In the genomic region with DNA sequence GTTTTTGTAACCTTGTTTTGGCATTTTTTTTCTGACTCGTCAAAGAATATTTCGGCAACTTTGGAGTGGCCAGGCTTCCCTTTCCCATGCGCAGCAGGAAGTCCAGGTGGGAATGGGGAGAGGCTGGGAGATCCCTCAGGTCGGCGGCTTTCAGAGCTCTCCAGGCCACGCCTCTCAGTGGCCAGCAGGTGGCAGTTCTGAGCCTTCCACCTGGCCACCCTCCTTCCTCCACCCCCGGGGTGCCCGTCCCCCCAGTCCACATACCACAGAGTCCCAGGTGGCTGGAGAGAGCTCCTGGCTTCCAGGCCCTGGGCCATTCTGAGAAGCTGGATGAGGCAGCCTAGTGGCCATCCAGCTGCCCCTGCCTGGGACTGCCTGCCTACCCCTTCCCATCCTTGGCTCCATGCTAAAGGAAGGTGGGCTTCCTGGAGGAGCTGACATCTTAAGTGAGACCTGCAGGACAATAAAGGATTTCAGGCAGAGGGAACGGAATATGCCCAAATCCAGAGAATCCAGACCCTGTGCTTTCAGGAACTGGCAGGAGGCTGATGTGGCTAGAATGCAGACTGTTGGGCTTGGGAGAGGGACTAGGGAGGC, we compare ENCODE assay signal across 8 cellular contexts. TPM values are rescaled to one million over a fixed set of nuclear protein-coding genes. Genes with fewer than 3 reads are reported as not detected.
A peak's percentile ranks its signal among the peaks of the same experiment; 100 is the strongest.
DNase-seq lines count a peak whose midpoint lies in the region; ATAC-seq, FAIRE-seq and TF ChIP-seq lines count a peak whose summit lies in the region.

No MANE protein-coding gene starts in this region.

- no peaks in the 10 kb centered on the region for H3K79me2 ChIP-seq in KMS-11 (ENCODE audit: insufficient read depth, low read depth)

- H3K4me1 Mint-ChIP-seq in activated CD8-positive, alpha-beta memory T cell treated with anti-CD3 and anti-CD28 coated beads, Interleukin-2, amount 10 ng/mL, durations not matched to agents 7 days and 5 days: no peaks in the 10 kb centered on the region

- H3K4me3 Mint-ChIP-seq in activated CD8-positive, alpha-beta memory T cell treated with anti-CD3 and anti-CD28 coated beads, Interleukin-2, amount 10 ng/mL, durations not matched to agents 7 days and 5 days: no peak overlapping the region

- no peaks in the 10 kb centered on the region for H3K4me1 ChIP-seq in KMS-11 (ENCODE audit: low read depth, poor library complexity, severe bottlenecking)

- no peak overlapping the region for H3K4me3 ChIP-seq in KMS-11 (IDR thresholded peaks at IDR 0.05; ENCODE audit: insufficient read depth, low read depth, low read length)
- no peak overlapping the region for H3K4me3 ChIP-seq in coronary artery

- peak; percentile 83 for DNase-seq in ELF-1 (ENCODE audit: low read depth, low spot score)
- peak; percentile 62 for DNase-seq in activated CD8-positive, alpha-beta memory T cell treated with anti-CD3 and anti-CD28 coated beads, Interleukin-2, amount 10 ng/mL, durations not matched to agents 7 days and 5 days
- peak; percentile 71 for DNase-seq in cardiac septum (ENCODE audit: low spot score)
- peak; percentile 12 for DNase-seq in stimulated activated CD8-positive, alpha-beta memory T cell treated with anti-CD3 and anti-CD28 coated beads, Interleukin-4, amount 100 ng/mL, for 24 hours (ENCODE audit: low read depth)
- no peak for DNase-seq in GM03348 (ENCODE audit: low spot score)
- no peak for DNase-seq in frontal cortex (ENCODE audit: low spot score in 2 of 2)
- no peak for DNase-seq in coronary artery (ENCODE audit: low spot score)

- H3K27me3 ChIP-seq in KMS-11 (ENCODE audit: insufficient read depth, low read depth): no peaks in the 10 kb centered on the region

- intact Hi-C loops in cardiac septum (cut with DNase I): no loop called here

- CTCF ChIA-PET in activated CD8-positive, alpha-beta memory T cell treated with anti-CD3 and anti-CD28 coated beads, Interleukin-2, amount 10 ng/mL, durations not matched to agents 7 days and 5 days (lab: Charles Lee): interaction anchor here (0.6 to 4.4 kb wide), 26 partner anchors 10 to 235 kb away, joined by 3 to 33 read pairs (median 5); partner anchors contain the start of gene C19orf12

- H3K27ac ChIP-seq in KMS-11 (no peak overlapping the region), coronary artery (no peak overlapping the region)

- no peaks in the 10 kb centered on the region for H4K20me1 ChIP-seq in KMS-11 (ENCODE audit: insufficient read depth)

- no peaks in the 10 kb centered on the region for H3K36me3 ChIP-seq in KMS-11 (ENCODE audit: insufficient read depth)

- H3K27me3 Mint-ChIP-seq in activated CD8-positive, alpha-beta memory T cell treated with anti-CD3 and anti-CD28 coated beads, Interleukin-2, amount 10 ng/mL, durations not matched to agents 7 days and 5 days: peaks cover 10% of the 10 kb centered on the region

- no peak overlapping the region for H2AFZ ChIP-seq in KMS-11 (ENCODE audit: low read depth)

- no peaks in the 10 kb centered on the region for H3K9me3 Mint-ChIP-seq in activated CD8-positive, alpha-beta memory T cell treated with anti-CD3 and anti-CD28 coated beads, Interleukin-2, amount 10 ng/mL, durations not matched to agents 7 days and 5 days (ENCODE audit: low read depth)

- no peak for FAIRE-seq in frontal cortex (lab: Jason Lieb, UNC)

- no peak overlapping the region for H3K4me2 ChIP-seq in KMS-11

- H3K9ac ChIP-seq in KMS-11: no peak overlapping the region

- TF ChIP-seq CTCF in KMS-11 (conservative IDR thresholded peaks at IDR 0.05; ENCODE audit: low read depth, low read length): peak; percentile 60
- no peak for TF ChIP-seq CTCF in coronary artery (IDR thresholded peaks at IDR 0.05)

- H3K36me3 Mint-ChIP-seq in activated CD8-positive, alpha-beta memory T cell treated with anti-CD3 and anti-CD28 coated beads, Interleukin-2, amount 10 ng/mL, durations not matched to agents 7 days and 5 days: no peaks in the 10 kb centered on the region

- H3K27ac Mint-ChIP-seq in activated CD8-positive, alpha-beta memory T cell treated with anti-CD3 and anti-CD28 coated beads, Interleukin-2, amount 10 ng/mL, durations not matched to agents 7 days and 5 days: no peak overlapping the region

- peak; percentile 78 for ATAC-seq in activated CD8-positive, alpha-beta memory T cell treated with anti-CD3 and anti-CD28 coated beads, Interleukin-2, amount 10 ng/mL, durations not matched to agents 7 days and 5 days

RNA-seq across cellular contexts. Expression of gene CCNE1, which starts 46.3 kb away (rescaled TPM):
- 10 to 100 TPM; 27.4 to 28.6 TPM for total RNA-seq in activated CD8-positive, alpha-beta memory T cell treated with anti-CD3 and anti-CD28 coated beads, Interleukin-2, amount 10 ng/mL, durations not matched to agents 7 days and 5 days
- 1.9 TPM for total RNA-seq in cardiac septum
- total RNA-seq in frontal cortex: 1.6 TPM

Comparison
In these comparisons a context has a peak if more than half of its experiments do, and no peak if none do; other contexts are left out.
1. DNase-seq: peak in ELF-1 (single experiment), activated CD8-positive, alpha-beta memory T cell treated with anti-CD3 and anti-CD28 coated beads, Interleukin-2, amount 10 ng/mL, durations not matched to agents 7 days and 5 days (single experiment), cardiac septum (single experiment) and stimulated activated CD8-positive, alpha-beta memory T cell treated with anti-CD3 and anti-CD28 coated beads, Interleukin-4, amount 100 ng/mL, for 24 hours (single experiment); none in GM03348 (single experiment), frontal cortex (0 of 2) and coronary artery (single experiment).